ENCODE assay signal across 17 cellular contexts in the genomic region with DNA sequence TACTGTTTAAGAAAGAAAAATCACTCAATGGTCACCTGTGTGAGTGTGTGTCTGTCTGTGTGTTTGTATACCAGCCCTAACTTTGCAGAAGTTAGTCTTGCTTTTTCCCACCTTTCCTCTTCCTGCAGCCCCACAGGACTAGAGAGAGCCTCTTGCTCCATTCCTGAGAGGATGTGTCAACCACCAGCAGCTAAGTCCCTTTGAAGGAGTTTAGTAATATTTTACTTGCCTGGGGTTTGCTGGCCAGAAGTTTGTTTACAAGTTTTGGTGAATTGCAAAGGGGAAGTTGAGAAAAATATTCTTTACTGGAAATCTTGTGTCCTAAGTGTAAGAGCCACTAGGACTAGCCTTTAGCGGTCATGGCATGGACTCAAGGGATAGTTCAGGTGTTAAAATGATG.
DNase-seq lines count a peak whose midpoint lies in the region; ATAC-seq and TF ChIP-seq lines count a peak whose summit lies in the region.
"Had no signal": no experiment of that assay in that cellular context is flagged by ENCODE, and none has a peak within 500 bp of the region (broad histone marks: within the 10 kb centered on the region; RNA-seq: fewer than 3 reads in every experiment).

No MANE protein-coding gene starts in this region.

- H3K27me3 ChIP-seq in gastroesophageal sphincter (no peaks in the 10 kb centered on the region), lung (ENCODE audit: control insufficient read depth, insufficient read depth) (no peaks in the 10 kb centered on the region)
- H3K27me3 ChIP-seq: MG63, SJCRH30 had no signal

- CTCF ChIA-PET in T-cell (lab: Charles Lee) = no interaction called here

- no peak for TF ChIP-seq POLR2A in gastroesophageal sphincter (IDR thresholded peaks at IDR 0.05)

- TF ChIP-seq CTCF in gastroesophageal sphincter (IDR thresholded peaks at IDR 0.05) = no peak
- TF ChIP-seq CTCF in lung (IDR thresholded peaks at IDR 0.05; ENCODE audit: control extremely low read depth, extremely low read depth) = no peak

- no peaks in the 10 kb centered on the region for H3K4me1 Mint-ChIP-seq in T-cell
- H3K4me1 Mint-ChIP-seq: CD14-positive monocyte had no signal

- ATAC-seq in gastroesophageal sphincter (peak; percentile 75), lung (ENCODE audit: insufficient read depth, low FRiP score) (peak; percentile 72), HG02642 (IDR thresholded peaks at IDR 0.05; ENCODE audit: poor library complexity, unreplicated experiment) (no peak), GM19395 (IDR thresholded peaks at IDR 0.05; ENCODE audit: unreplicated experiment) (no peak), T-cell (replicated peaks in 1 of 4) (no peak)
- ATAC-seq: A549 had no signal

- POLR2A ChIA-PET in T-cell (lab: Charles Lee) = no interaction called here

- no peak overlapping the region for H3K4me3 Mint-ChIP-seq in T-cell
- H3K4me3 Mint-ChIP-seq: CD14-positive monocyte had no signal

- intact Hi-C loops in posterior vena cava (cut with DNase I) = no loop called here

- H3K4me3 ChIP-seq in gastroesophageal sphincter (no peak overlapping the region), lung (no peak overlapping the region)
- H3K4me3 ChIP-seq: A549, MG63, SJCRH30 had no signal

- H3K36me3 ChIP-seq in gastroesophageal sphincter (no peaks in the 10 kb centered on the region), lung (ENCODE audit: control insufficient read depth in 2 of 2, insufficient read depth in 2 of 2, low read length in 2 of 2) (no peaks in the 10 kb centered on the region)
- H3K36me3 ChIP-seq: MG63, SJCRH30 had no signal

- no peaks in the 10 kb centered on the region for H3K36me3 Mint-ChIP-seq in T-cell
- H3K36me3 Mint-ChIP-seq: CD14-positive monocyte had no signal

- H3K27ac ChIP-seq in gastroesophageal sphincter (peak overlapping the region in 1 of 4 donors; percentile 54), lung (ENCODE audit: low read depth in 1 of 2, low read length in 1 of 2) (peak overlapping the region in 1 of 2 donors; percentile 84)
- H3K27ac ChIP-seq: A549, KMS-11, SJCRH30 had no signal

- H3K4me1 ChIP-seq in gastroesophageal sphincter = peaks cover 10 to 19% (median 13%) of the 10 kb centered on the region in 3 donors
- H3K4me1 ChIP-seq in lung (ENCODE audit: control insufficient read depth in 2 of 2, insufficient read depth in 2 of 2, low read length in 2 of 2) = peaks cover 0 to 2% of the 10 kb centered on the region in 2 donors
- H3K4me1 ChIP-seq: A549 had no signal

- H3K9me3 Mint-ChIP-seq in T-cell = peaks cover 2 to 9% (median 9%) of the 10 kb centered on the region in 3 donors

- H3K9me3 ChIP-seq in gastroesophageal sphincter (no peaks in the 10 kb centered on the region), lung (ENCODE audit: control insufficient read depth in 2 of 2, insufficient read depth in 1 of 2, low read length in 1 of 2) (no peaks in the 10 kb centered on the region)
- H3K9me3 ChIP-seq: A549, MG63, SJCRH30 had no signal

- no peaks in the 10 kb centered on the region for H3K27me3 Mint-ChIP-seq in T-cell

- DNase-seq in AG08395 (ENCODE audit: low spot score) = peak; percentile 22
- DNase-seq in M059J (ENCODE audit: low read depth) = peak; percentile 58
- no peak for DNase-seq in lung (ENCODE audit: low spot score)
- no peak for DNase-seq in posterior vena cava (ENCODE audit: low spot score)
- DNase-seq in T-cell = no peak
- DNase-seq: AML-193; NCI-H1092 treated with DMSO at 0.1 percent for 48 hours; NCI-H1694; NK-92 treated with Interleukin-12 subunit alpha and Interleukin-12 subunit beta, amount 100 ng/mL, for 24 hours had no signal

- no peak overlapping the region for H3K27ac Mint-ChIP-seq in T-cell
- H3K27ac Mint-ChIP-seq: CD14-positive monocyte had no signal

- TF ChIP-seq EP300 in gastroesophageal sphincter (IDR thresholded peaks at IDR 0.05) = no peak

- 50 to 88% methylated on average over 1 of the region's 1 CpG for WGBS in gastroesophageal sphincter (ENCODE audit: low coverage in 1 of 2), 2 donors
- WGBS in lung, 2 donors = 65 to 88% methylated on average over 1 of the region's 1 CpG

Comparison
In these comparisons a context has a peak if more than half of its experiments do, and no peak if none do; other contexts are left out.
1. DNase-seq: peak in AG08395 (single experiment) and M059J (single experiment); none in lung (single experiment), posterior vena cava (single experiment) and T-cell (0 of 34).
2. ATAC-seq: peak in gastroesophageal sphincter (single experiment) and lung (single experiment); none in HG02642 (single experiment), GM19395 (single experiment) and T-cell (0 of 4).